8 cellular contexts compared by ENCODE assay signal in the genomic region with DNA sequence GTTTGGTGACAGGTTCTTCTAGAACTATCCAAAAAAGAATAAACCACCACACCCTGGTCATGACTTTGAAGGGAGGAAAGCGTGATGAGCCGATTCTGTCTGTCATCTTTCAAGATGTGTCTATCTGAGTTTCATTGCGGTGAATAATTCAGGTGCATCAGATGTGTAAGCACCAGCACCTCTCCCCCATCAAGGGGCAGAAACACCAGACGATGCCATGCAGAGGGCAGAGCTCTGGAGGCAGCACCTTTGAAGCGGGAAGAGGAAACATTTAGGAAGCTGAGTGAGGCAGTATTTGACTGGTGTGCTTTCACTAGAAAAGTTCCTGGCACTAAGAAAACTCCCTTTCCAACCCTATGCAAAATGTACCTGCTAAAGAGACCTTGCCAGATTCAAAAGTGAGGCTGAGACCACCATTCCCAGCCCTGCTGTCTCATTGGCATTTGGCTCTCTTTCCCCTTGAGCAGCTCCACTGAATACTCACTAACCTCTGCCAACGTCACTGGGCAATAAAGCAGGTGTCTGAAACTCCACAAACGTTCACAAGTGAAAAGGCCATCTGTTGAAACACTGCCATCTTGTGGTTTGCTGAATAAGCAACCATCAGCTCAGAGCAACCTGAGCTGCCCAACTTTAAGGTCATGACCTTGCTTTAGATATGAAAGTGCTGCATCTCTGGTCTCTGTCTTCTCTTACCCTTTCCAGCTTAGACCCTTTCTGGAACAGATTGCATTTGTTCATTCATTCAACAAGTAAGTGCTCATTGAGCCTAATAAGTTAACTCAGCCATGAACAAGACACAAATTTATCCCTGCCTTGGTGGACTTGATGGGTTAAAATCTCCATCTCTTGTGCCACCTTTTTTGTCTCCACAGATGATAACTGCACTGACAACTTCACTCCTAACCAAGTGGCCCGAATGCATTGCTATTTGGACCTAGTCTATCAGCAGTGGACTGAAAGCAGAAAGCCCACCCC.
DNase-seq lines count a peak whose midpoint lies in the region; ATAC-seq lines count a peak whose summit lies in the region.

No MANE protein-coding gene starts in this region.

- H3K27me3 Mint-ChIP-seq in activated CD8-positive, alpha-beta T cell treated with anti-CD3 and anti-CD28 coated beads, Interleukin-2, amount 10 ng/mL, durations not matched to agents 7 days and 5 days (ENCODE audit: low read depth): no peaks in the 10 kb centered on the region
- no peaks in the 10 kb centered on the region for H3K27me3 Mint-ChIP-seq in T-helper 2 cell treated with Interferon-gamma antibody and Interleukin-4, amounts not matched to agents 5 μg/mL and 100 μg/mL, for 36 hours (ENCODE audit: low read depth)

- ATAC-seq in GM19452 (IDR thresholded peaks at IDR 0.05; ENCODE audit: unreplicated experiment) (peak; percentile 91), HG03378 (IDR thresholded peaks at IDR 0.05; ENCODE audit: unreplicated experiment) (peak; percentile 88)
- ATAC-seq in activated CD8-positive, alpha-beta T cell treated with anti-CD3 and anti-CD28 coated beads, Interleukin-2, amount 10 ng/mL, durations not matched to agents 7 days and 5 days: peak; percentile 71
- peak; percentile 46 for ATAC-seq in stimulated activated naive CD8-positive, alpha-beta T cell treated with anti-CD3 and anti-CD28 coated beads, Interleukin-15, Interleukin-2, amounts not matched to agents 100 U/mL and 50 U/mL, for 24 hours

- H3K4me3 Mint-ChIP-seq in activated CD8-positive, alpha-beta T cell treated with anti-CD3 and anti-CD28 coated beads, Interleukin-2, amount 10 ng/mL, durations not matched to agents 7 days and 5 days: no peak overlapping the region
- no peak overlapping the region for H3K4me3 Mint-ChIP-seq in T-helper 2 cell treated with Interferon-gamma antibody and Interleukin-4, amounts not matched to agents 5 μg/mL and 100 μg/mL, for 36 hours

- H3K27ac Mint-ChIP-seq in activated CD8-positive, alpha-beta T cell treated with anti-CD3 and anti-CD28 coated beads, Interleukin-2, amount 10 ng/mL, durations not matched to agents 7 days and 5 days: no peak overlapping the region
- no peak overlapping the region for H3K27ac Mint-ChIP-seq in T-helper 2 cell treated with Interferon-gamma antibody and Interleukin-4, amounts not matched to agents 5 μg/mL and 100 μg/mL, for 36 hours

- H3K36me3 Mint-ChIP-seq in activated CD8-positive, alpha-beta T cell treated with anti-CD3 and anti-CD28 coated beads, Interleukin-2, amount 10 ng/mL, durations not matched to agents 7 days and 5 days (ENCODE audit: low read depth): no peaks in the 10 kb centered on the region
- H3K36me3 Mint-ChIP-seq in T-helper 2 cell treated with Interferon-gamma antibody and Interleukin-4, amounts not matched to agents 5 μg/mL and 100 μg/mL, for 36 hours (ENCODE audit: low read depth): no peaks in the 10 kb centered on the region

- DNase-seq in Daoy (ENCODE audit: low read depth): peak; percentile 5
- DNase-seq in NCI-H2196 (lab: John Stamatoyannopoulos, UW; ENCODE audit: unreplicated experiment): peak; percentile 83
- DNase-seq in activated CD8-positive, alpha-beta T cell treated with anti-CD3 and anti-CD28 coated beads, Interleukin-2, amount 10 ng/mL, durations not matched to agents 7 days and 5 days: peak; percentile 29
- peak; percentile 8 for DNase-seq in hepatic stellate cell (ENCODE audit: low spot score)
- no peak for DNase-seq in stimulated activated naive CD8-positive, alpha-beta T cell treated with anti-CD3 and anti-CD28 coated beads, Interleukin-15, Interleukin-2, amounts not matched to agents 100 U/mL and 50 U/mL, for 24 hours
- no peak for DNase-seq in T-helper 2 cell treated with Interferon-gamma antibody and Interleukin-4, amounts not matched to agents 5 μg/mL and 100 μg/mL, for 36 hours (ENCODE audit: low spot score)

- no peaks in the 10 kb centered on the region for H3K9me3 Mint-ChIP-seq in activated CD8-positive, alpha-beta T cell treated with anti-CD3 and anti-CD28 coated beads, Interleukin-2, amount 10 ng/mL, durations not matched to agents 7 days and 5 days (ENCODE audit: insufficient read depth)
- no peaks in the 10 kb centered on the region for H3K9me3 Mint-ChIP-seq in T-helper 2 cell treated with Interferon-gamma antibody and Interleukin-4, amounts not matched to agents 5 μg/mL and 100 μg/mL, for 36 hours

- POLR2A ChIA-PET in activated CD8-positive, alpha-beta T cell treated with anti-CD3 and anti-CD28 coated beads, Interleukin-2, amount 10 ng/mL, durations not matched to agents 7 days and 5 days (lab: Charles Lee): no interaction called here

- CTCF ChIA-PET in activated CD8-positive, alpha-beta T cell treated with anti-CD3 and anti-CD28 coated beads, Interleukin-2, amount 10 ng/mL, durations not matched to agents 7 days and 5 days (lab: Charles Lee): interaction anchor here (0.7 to 2.6 kb wide), 5 partner anchors 11 to 318 kb away, joined by 3 to 19 read pairs (median 4); no protein-coding TSS in a partner anchor

- H3K4me1 Mint-ChIP-seq in activated CD8-positive, alpha-beta T cell treated with anti-CD3 and anti-CD28 coated beads, Interleukin-2, amount 10 ng/mL, durations not matched to agents 7 days and 5 days (ENCODE audit: low read depth): no peaks in the 10 kb centered on the region
- H3K4me1 Mint-ChIP-seq in T-helper 2 cell treated with Interferon-gamma antibody and Interleukin-4, amounts not matched to agents 5 μg/mL and 100 μg/mL, for 36 hours (ENCODE audit: low read depth): no peaks in the 10 kb centered on the region

Comparison
In these comparisons a context has a peak if more than half of its experiments do, and no peak if none do; other contexts are left out.
1. DNase-seq: peak in Daoy (single experiment), NCI-H2196 (single experiment), activated CD8-positive, alpha-beta T cell treated with anti-CD3 and anti-CD28 coated beads, Interleukin-2, amount 10 ng/mL, durations not matched to agents 7 days and 5 days (single experiment) and hepatic stellate cell (single experiment); none in stimulated activated naive CD8-positive, alpha-beta T cell treated with anti-CD3 and anti-CD28 coated beads, Interleukin-15, Interleukin-2, amounts not matched to agents 100 U/mL and 50 U/mL, for 24 hours (single experiment) and T-helper 2 cell treated with Interferon-gamma antibody and Interleukin-4, amounts not matched to agents 5 μg/mL and 100 μg/mL, for 36 hours (single experiment).
2. Peak in every context shown above with its lines, with median percentiles within 50 percentile points of each other: ATAC-seq.